1 cellular context compared by ENCODE assay signal in the genomic region with DNA sequence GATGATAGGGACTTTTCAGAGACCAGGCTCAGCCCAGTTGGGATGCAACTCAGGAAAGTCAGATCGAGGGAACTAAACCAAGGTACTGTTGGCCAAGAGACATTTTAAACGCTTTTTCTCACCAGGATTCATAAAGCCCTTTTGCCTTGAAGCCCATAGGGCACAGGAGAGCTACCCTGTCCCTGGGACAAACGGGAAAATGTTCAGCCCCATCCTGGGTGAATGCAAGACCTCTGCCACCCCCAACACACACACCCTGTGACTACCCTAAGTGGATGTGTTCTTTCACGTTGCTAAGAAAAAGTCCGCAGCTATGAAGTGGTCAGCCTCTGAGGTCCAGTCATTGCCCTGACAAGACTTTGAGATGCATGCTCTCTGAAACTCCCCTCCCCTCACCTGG.
TF ChIP-seq lines count a peak whose summit lies in the region.

No MANE protein-coding gene starts in this region.

TF ChIP-seq in HepG2, 621 proteins besides CTCF, POLR2A, EP300 and RAD21 (continued from another document):
- TF ChIP-seq, protein P1, sequence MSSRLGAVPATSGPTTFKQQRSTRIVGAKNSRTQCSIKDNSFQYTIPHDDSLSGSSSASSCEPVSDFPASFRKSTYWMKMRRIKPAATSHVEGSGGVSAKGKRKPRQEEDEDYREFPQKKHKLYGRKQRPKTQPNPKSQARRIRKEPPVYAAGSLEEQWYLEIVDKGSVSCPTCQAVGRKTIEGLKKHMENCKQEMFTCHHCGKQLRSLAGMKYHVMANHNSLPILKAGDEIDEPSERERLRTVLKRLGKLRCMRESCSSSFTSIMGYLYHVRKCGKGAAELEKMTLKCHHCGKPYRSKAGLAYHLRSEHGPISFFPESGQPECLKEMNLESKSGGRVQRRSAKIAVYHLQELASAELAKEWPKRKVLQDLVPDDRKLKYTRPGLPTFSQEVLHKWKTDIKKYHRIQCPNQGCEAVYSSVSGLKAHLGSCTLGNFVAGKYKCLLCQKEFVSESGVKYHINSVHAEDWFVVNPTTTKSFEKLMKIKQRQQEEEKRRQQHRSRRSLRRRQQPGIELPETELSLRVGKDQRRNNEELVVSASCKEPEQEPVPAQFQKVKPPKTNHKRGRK (CRISPR knock-in tag; IDR thresholded peaks at IDR 0.05): no peak
- TF ChIP-seq, protein P2, sequence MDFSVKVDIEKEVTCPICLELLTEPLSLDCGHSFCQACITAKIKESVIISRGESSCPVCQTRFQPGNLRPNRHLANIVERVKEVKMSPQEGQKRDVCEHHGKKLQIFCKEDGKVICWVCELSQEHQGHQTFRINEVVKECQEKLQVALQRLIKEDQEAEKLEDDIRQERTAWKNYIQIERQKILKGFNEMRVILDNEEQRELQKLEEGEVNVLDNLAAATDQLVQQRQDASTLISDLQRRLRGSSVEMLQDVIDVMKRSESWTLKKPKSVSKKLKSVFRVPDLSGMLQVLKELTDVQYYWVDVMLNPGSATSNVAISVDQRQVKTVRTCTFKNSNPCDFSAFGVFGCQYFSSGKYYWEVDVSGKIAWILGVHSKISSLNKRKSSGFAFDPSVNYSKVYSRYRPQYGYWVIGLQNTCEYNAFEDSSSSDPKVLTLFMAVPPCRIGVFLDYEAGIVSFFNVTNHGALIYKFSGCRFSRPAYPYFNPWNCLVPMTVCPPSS (IDR thresholded peaks at IDR 0.05): no peak
